In genomic region chrX:43969504-43970501, GRCh38 we compare ENCODE assay signal across 13 cellular contexts. TPM values are rescaled to one million over a fixed set of nuclear protein-coding genes. Genes with fewer than 3 reads are reported as not detected.
DNase-seq lines count a peak whose midpoint lies in the region; ATAC-seq and TF ChIP-seq lines count a peak whose summit lies in the region.
"Had no signal": no experiment of that assay in that cellular context is flagged by ENCODE, and none has a peak within 500 bp of the region (broad histone marks: within the 10 kb centered on the region; RNA-seq: fewer than 3 reads in every experiment).

No MANE protein-coding gene starts in this region.

- H3K9me3 ChIP-seq in SK-N-SH = no peaks in the 10 kb centered on the region
- H3K9me3 ChIP-seq in osteoblast (ENCODE audit: low read depth, low read length) = no peaks in the 10 kb centered on the region
- H3K9me3 ChIP-seq in naive thymus-derived CD4-positive, alpha-beta T cell (ENCODE audit: control insufficient read depth in 2 of 3, low read length in 3 of 3) = no peaks in the 10 kb centered on the region

- H4K20me1 ChIP-seq in SK-N-SH (ENCODE audit: insufficient read depth) (no peaks in the 10 kb centered on the region), osteoblast (ENCODE audit: insufficient read depth, low read length) (no peaks in the 10 kb centered on the region)

- H3K36me3 Mint-ChIP-seq in naive thymus-derived CD4-positive, alpha-beta T cell = no peaks in the 10 kb centered on the region
- H3K36me3 Mint-ChIP-seq in natural killer cell = no peaks in the 10 kb centered on the region

- peak overlapping the region; percentile 32; the same call in 1 of the 2 replicates for H3K9ac ChIP-seq in SK-N-SH

- H3K9me2 ChIP-seq in SK-N-SH = no peaks in the 10 kb centered on the region

- H3K27me3 ChIP-seq in SK-N-SH (ENCODE audit: insufficient read depth) (peaks cover 5% of the 10 kb centered on the region; the same call in 1 of the 2 replicates), osteoblast (ENCODE audit: insufficient read depth, low read length) (peaks cover 28% of the 10 kb centered on the region)
- no peaks in the 10 kb centered on the region for H3K27me3 ChIP-seq in naive thymus-derived CD4-positive, alpha-beta T cell (ENCODE audit: control insufficient read depth in 2 of 2, insufficient read depth in 2 of 2, low read length in 2 of 2)

- no peaks in the 10 kb centered on the region for H3K9me3 Mint-ChIP-seq in naive thymus-derived CD4-positive, alpha-beta T cell
- H3K9me3 Mint-ChIP-seq in natural killer cell = no peaks in the 10 kb centered on the region
- H3K9me3 Mint-ChIP-seq: stimulated activated naive CD8-positive, alpha-beta T cell treated with anti-CD3 and anti-CD28 coated beads, Interleukin-15, Interleukin-2, amounts not matched to agents 100 ng/mL and 50 ng/mL, for 24 hours had no signal

- H3K36me3 ChIP-seq in SK-N-SH (replicated peaks in 1 of 2; ENCODE audit: control insufficient read depth in 1 of 2, insufficient read depth in 2 of 2, low read length in 1 of 2) (no peaks in the 10 kb centered on the region), osteoblast (ENCODE audit: insufficient read depth, low read length) (no peaks in the 10 kb centered on the region)
- no peaks in the 10 kb centered on the region for H3K36me3 ChIP-seq in naive thymus-derived CD4-positive, alpha-beta T cell (ENCODE audit: control insufficient read depth in 2 of 3, insufficient read depth in 3 of 3, low read length in 3 of 3)

- H2AFZ ChIP-seq in SK-N-SH (ENCODE audit: low read depth) (peak overlapping the region; percentile 27; the same call in 1 of the 2 replicates), osteoblast (ENCODE audit: low read length) (no peak overlapping the region)

- peaks cover 10 to 25% (median 15%) of the 10 kb centered on the region in 5 donors for H3K27me3 Mint-ChIP-seq in naive thymus-derived CD4-positive, alpha-beta T cell
- peaks cover 23 to 34% of the 10 kb centered on the region in 2 donors for H3K27me3 Mint-ChIP-seq in natural killer cell (ENCODE audit: low read depth in 2 of 2)

- H3K27ac ChIP-seq in SK-N-SH (ENCODE audit: low read depth in 2 of 2, low read length in 1 of 2) (peak overlapping the region in 1 of 2 experiments; percentile 79; a peak in 2 of 4 replicates), epithelial cell of prostate (peak overlapping the region; percentile 20), osteoblast (ENCODE audit: low read depth, low read length) (no peak overlapping the region)
- H3K27ac ChIP-seq in naive thymus-derived CD4-positive, alpha-beta T cell (ENCODE audit: low read depth, low read length) = no peak overlapping the region

- H3F3A ChIP-seq in SK-N-SH (replicated peaks; ENCODE audit: insufficient read depth) = peaks cover 4% of the 10 kb centered on the region

- TF ChIP-seq RAD21 in SK-N-SH (IDR thresholded peaks at IDR 0.05; ENCODE audit: low read length) = no peak

- H3K4me2 ChIP-seq in SK-N-SH (peak overlapping the region; percentile 30; the same call in 1 of the 2 replicates), osteoblast (ENCODE audit: insufficient read depth, low read length) (peak overlapping the region; percentile 2)

- H3K4me3 ChIP-seq in SK-N-SH (ENCODE audit: low read depth in 2 of 2, low read length in 1 of 2) (no peak overlapping the region), osteoblast (ENCODE audit: insufficient read depth, low read length) (no peak overlapping the region)
- H3K4me3 ChIP-seq in naive thymus-derived CD4-positive, alpha-beta T cell (ENCODE audit: low read length) = no peak overlapping the region

- TF ChIP-seq CTCF in SK-N-SH (IDR thresholded peaks at IDR 0.05) (no peak), osteoblast (IDR thresholded peaks at IDR 0.05; ENCODE audit: extremely low read depth, low read depth, low read length) (no peak), natural killer cell (IDR thresholded peaks at IDR 0.05) (no peak)

- intact Hi-C loops in naive thymus-derived CD4-positive, alpha-beta T cell (cut with micrococcal nuclease) = no loop called here
- intact Hi-C loops in natural killer cell (cut with micrococcal nuclease) = no loop called here

- no peaks in the 10 kb centered on the region; a peak in 1 of 4 replicates for H3K4me1 ChIP-seq in SK-N-SH (ENCODE audit: control insufficient read depth in 1 of 2, insufficient read depth in 2 of 2, low read depth in 1 of 2, low read length in 1 of 2)
- peaks cover 19% of the 10 kb centered on the region for H3K4me1 ChIP-seq in osteoblast (ENCODE audit: insufficient read depth, low read length)
- no peaks in the 10 kb centered on the region for H3K4me1 ChIP-seq in naive thymus-derived CD4-positive, alpha-beta T cell (ENCODE audit: control insufficient read depth in 2 of 2, insufficient read depth in 2 of 2, low read length in 2 of 2)

- ATAC-seq in naive thymus-derived CD4-positive, alpha-beta T cell = no peak
- ATAC-seq in natural killer cell = no peak
- no peak for ATAC-seq in HG03280 (IDR thresholded peaks at IDR 0.05; ENCODE audit: unreplicated experiment)
- no peak for ATAC-seq in GM18498 (IDR thresholded peaks at IDR 0.05; ENCODE audit: unreplicated experiment)

- H3K4me1 Mint-ChIP-seq in naive thymus-derived CD4-positive, alpha-beta T cell = peaks cover 0 to 11% (median 9%) of the 10 kb centered on the region in 7 donors
- peaks cover 11 to 14% of the 10 kb centered on the region in 2 donors for H3K4me1 Mint-ChIP-seq in natural killer cell

- 37% methylated on average over 14 of the region's 19 CpGs for WGBS in SK-N-SH (ENCODE audit: low lambda C conversion rate)

- no peak for TF ChIP-seq EP300 in SK-N-SH (IDR thresholded peaks at IDR 0.05; ENCODE audit: borderline replicate concordance in 1 of 2, low read depth in 1 of 2, low read length in 1 of 2)

- no peak overlapping the region for H3K27ac Mint-ChIP-seq in naive thymus-derived CD4-positive, alpha-beta T cell
- H3K27ac Mint-ChIP-seq in natural killer cell = no peak overlapping the region
- H3K27ac Mint-ChIP-seq: CD14-positive monocyte; stimulated activated naive CD8-positive, alpha-beta T cell treated with anti-CD3 and anti-CD28 coated beads, Interleukin-15, Interleukin-2, amounts not matched to agents 100 ng/mL and 50 ng/mL, for 24 hours had no signal

- DNase-seq in EL (peak; percentile 77), SK-N-SH (no peak), epithelial cell of prostate (ENCODE audit: low read depth, low spot score) (no peak), osteoblast (ENCODE audit: insufficient read length, low spot score, missing footprints) (no peak), natural killer cell (no peak)
- DNase-seq in naive thymus-derived CD4-positive, alpha-beta T cell = no peak
- DNase-seq: KG1; NCI-H526; stimulated activated CD4-positive, alpha-beta T cell treated with anti-CD3 and anti-CD28 coated beads, Interleukin-15, amount 100 ng/mL, for 24 hours had no signal

- POLR2A ChIA-PET in SK-N-SH (lab: Yijun Ruan, JAX) = no interaction called here
- POLR2A ChIA-PET in naive thymus-derived CD4-positive, alpha-beta T cell (lab: Charles Lee) = interaction anchor here (0.7 kb wide), 1 partner anchor 274 kb away, joined by 3 read pairs; no protein-coding TSS in a partner anchor

- CTCF ChIA-PET in SK-N-SH (lab: Yijun Ruan, JAX) = interaction anchor here (1.2 to 4.5 kb wide), 2 partner anchors 8 to 11 kb away, joined by 3 to 24 read pairs; no protein-coding TSS in a partner anchor
- CTCF ChIA-PET in naive thymus-derived CD4-positive, alpha-beta T cell (lab: Charles Lee) = no interaction called here

- no peak overlapping the region for H3K4me3 Mint-ChIP-seq in naive thymus-derived CD4-positive, alpha-beta T cell
- no peak overlapping the region for H3K4me3 Mint-ChIP-seq in natural killer cell
- H3K4me3 Mint-ChIP-seq: CD14-positive monocyte; stimulated activated naive CD8-positive, alpha-beta T cell treated with anti-CD3 and anti-CD28 coated beads, Interleukin-15, Interleukin-2, amounts not matched to agents 100 ng/mL and 50 ng/mL, for 24 hours had no signal

- no peaks in the 10 kb centered on the region for H3K79me2 ChIP-seq in SK-N-SH (ENCODE audit: insufficient read depth)
- H3K79me2 ChIP-seq in osteoblast (ENCODE audit: insufficient read depth, low read length) = no peaks in the 10 kb centered on the region

TF ChIP-seq in SK-N-SH, 30 proteins besides CTCF, POLR2A, EP300 and RAD21 (continues in another document):
- no peak for TF ChIP-seq RXRA (IDR thresholded peaks at IDR 0.05; ENCODE audit: borderline replicate concordance, low read depth)
- no peak for TF ChIP-seq ELF1 (IDR thresholded peaks at IDR 0.05)
- TF ChIP-seq IRF3 (IDR thresholded peaks at IDR 0.05; ENCODE audit: low read depth, low read length) = no peak
- TF ChIP-seq FOXM1 (IDR thresholded peaks at IDR 0.05; ENCODE audit: low read depth) = no peak
- TF ChIP-seq NFIC (IDR thresholded peaks at IDR 0.05; ENCODE audit: borderline replicate concordance) = peak; percentile 64
- TF ChIP-seq GATA2 (CRISPR knock-in tag; IDR thresholded peaks at IDR 0.05) = no peak
- no peak for TF ChIP-seq SMC3 (IDR thresholded peaks at IDR 0.05; ENCODE audit: low read depth, low read length)
- TF ChIP-seq FOXJ3 (CRISPR knock-in tag; IDR thresholded peaks at IDR 0.05) = no peak
- no peak for TF ChIP-seq POLR2AphosphoS5 (IDR thresholded peaks at IDR 0.05; ENCODE audit: low read depth, low read length)
- TF ChIP-seq PBX3 (IDR thresholded peaks at IDR 0.05) = 0 out of 2 replicates have a peak, but pooled peaks have one; percentile 13

RNA-seq across cellular contexts. Expression of gene NDP, which starts 3.4 kb away (rescaled TPM):
- 0.13 and 0.16 TPM in 2 replicates for polyA plus RNA-seq in SK-N-SH (2012; rRNA removed)
- polyA plus RNA-seq in SK-N-SH (2012; cell fraction: cytosol; rRNA removed) = 0.08 and 0.17 TPM in 2 replicates
- 0.02 and 0.54 TPM in 2 replicates for polyA plus RNA-seq in SK-N-SH (2012; cell fraction: nucleus; rRNA removed)
- total RNA-seq in osteoblast = 0.36 and 0.59 TPM in 2 replicates
- total RNA-seq in naive thymus-derived CD4-positive, alpha-beta T cell = not detected
- polyA plus RNA-seq in naive thymus-derived CD4-positive, alpha-beta T cell = not detected
- not detected for total RNA-seq in natural killer cell
- polyA plus RNA-seq: CD14-positive monocyte had no signal
